Comparison of ENCODE assay signal across 17 cellular contexts in the genomic region with DNA sequence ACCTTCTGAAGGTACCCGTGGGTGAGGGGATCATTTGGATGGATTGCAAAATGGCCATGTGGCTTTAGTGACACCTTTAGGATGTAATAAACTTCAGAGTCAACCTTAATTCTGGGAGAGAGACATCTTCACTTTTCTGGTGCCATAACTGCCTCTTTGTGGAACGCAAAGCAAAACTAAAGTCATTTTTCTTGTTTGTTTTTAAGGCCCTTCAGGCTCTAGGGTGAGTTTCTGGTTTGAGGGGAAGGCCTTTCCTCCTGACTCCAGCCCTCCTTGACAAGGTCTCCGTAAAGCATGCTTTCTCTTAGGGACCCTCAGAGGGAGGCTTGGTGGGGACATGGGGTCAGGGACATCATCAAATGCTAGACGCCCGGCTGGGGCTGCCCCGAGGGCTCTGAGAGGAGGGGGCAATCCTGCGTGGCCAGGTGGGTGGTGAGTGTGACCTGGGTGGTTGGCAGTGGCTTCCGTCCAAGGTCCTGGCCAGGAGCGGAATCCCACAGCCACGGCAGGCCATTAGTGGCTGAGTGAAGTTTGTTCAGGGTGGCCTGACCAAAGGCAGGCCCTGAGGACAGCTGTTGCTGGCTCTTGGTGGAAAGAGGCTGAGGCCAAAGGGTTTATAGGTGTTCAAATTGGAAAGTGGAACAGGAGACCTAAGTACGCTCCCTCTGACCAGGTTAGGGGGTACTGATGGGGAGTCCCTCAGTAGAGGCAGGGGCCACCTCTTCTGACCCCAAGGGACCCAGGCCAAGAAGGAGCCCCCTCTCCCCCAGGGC.
DNase-seq lines count a peak whose midpoint lies in the region; TF ChIP-seq lines count a peak whose summit lies in the region.
"Had no signal": no experiment of that assay in that cellular context is flagged by ENCODE, and none has a peak within 500 bp of the region (broad histone marks: within the 10 kb centered on the region; RNA-seq: fewer than 3 reads in every experiment).

No MANE protein-coding gene starts in this region.

- TF ChIP-seq EP300 in Ishikawa (IDR thresholded peaks at IDR 0.05; ENCODE audit: borderline replicate concordance) (no peak), sigmoid colon (IDR thresholded peaks at IDR 0.05) (no peak)

- H3K27ac ChIP-seq in BLaER1 treated with 17β-estradiol and CSF1 and Interleukin-3, amounts not matched to agents 10 nM and 100 nM, result peak overlapping the region in 7 of 11 experiments; percentile 22 to 41 (median 29); a peak in 8 of 22 replicates
- peak overlapping the region in 2 of 4 donors; percentile 8 to 74 for H3K27ac ChIP-seq in sigmoid colon
- H3K27ac ChIP-seq: SK-N-MC, VCaP had no signal

- peaks cover 0 to 1% (median 0%) of the 10 kb centered on the region in 6 donors for H3K9me3 Mint-ChIP-seq in immature natural killer cell
- H3K9me3 Mint-ChIP-seq: activated naive CD4-positive, alpha-beta T cell treated with anti-CD3 and anti-CD28 coated beads, Interleukin-2, amount 50 U/mL, for 24 hours had no signal

- 0 out of 2 replicates have a peak, but pooled peaks have one; percentile 6 for TF ChIP-seq RAD21 in Ishikawa (IDR thresholded peaks at IDR 0.05; ENCODE audit: low read depth)

- H3K27me3 ChIP-seq in BLaER1 treated with 17β-estradiol and CSF1 and Interleukin-3, amounts not matched to agents 10 nM and 100 nM, result no peaks in the 10 kb centered on the region
- H3K27me3 ChIP-seq in sigmoid colon, result no peaks in the 10 kb centered on the region

- peak overlapping the region in 4 of 5 donors; percentile 17 to 67 (median 18) for H3K4me3 Mint-ChIP-seq in immature natural killer cell
- H3K4me3 Mint-ChIP-seq: activated naive CD4-positive, alpha-beta T cell treated with anti-CD3 and anti-CD28 coated beads, Interleukin-2, amount 50 U/mL, for 24 hours; CD4-positive, CD25-positive, alpha-beta regulatory T cell had no signal

- WGBS in sigmoid colon, 2 donors, result 86 to 92% methylated on average over 11 of the region's 11 CpGs

- H3K4me1 ChIP-seq in BLaER1 treated with 17β-estradiol and CSF1 and Interleukin-3, amounts not matched to agents 10 nM and 100 nM, result peaks cover 33 to 44% (median 38%) of the 10 kb centered on the region in 10 experiments
- peaks cover 0 to 19% (median 5%) of the 10 kb centered on the region in 4 donors for H3K4me1 ChIP-seq in sigmoid colon

- H3K4me1 Mint-ChIP-seq in immature natural killer cell, result peaks cover 23 to 36% of the 10 kb centered on the region in 2 donors

- peak overlapping the region in 1 of 11 experiments; percentile 9; a peak in 1 of 22 replicates for H3K9ac ChIP-seq in BLaER1 treated with 17β-estradiol and CSF1 and Interleukin-3, amounts not matched to agents 10 nM and 100 nM

- TF ChIP-seq CTCF in sigmoid colon (IDR thresholded peaks at IDR 0.05), result no peak

- peaks cover 16 to 28% (median 22%) of the 10 kb centered on the region in 11 experiments for H3K9me3 ChIP-seq in BLaER1 treated with 17β-estradiol and CSF1 and Interleukin-3, amounts not matched to agents 10 nM and 100 nM (replicated peaks in 1 of 11)
- peaks cover 0 to 5% (median 0%) of the 10 kb centered on the region in 4 donors for H3K9me3 ChIP-seq in sigmoid colon

- peak overlapping the region in 3 of 11 experiments; percentile 6 to 47 (median 44); a peak in 3 of 22 replicates for H3K4me2 ChIP-seq in BLaER1 treated with 17β-estradiol and CSF1 and Interleukin-3, amounts not matched to agents 10 nM and 100 nM

- H3K27ac Mint-ChIP-seq in immature natural killer cell, result peak overlapping the region in 5 of 6 donors; percentile 66 to 84 (median 77)
- H3K27ac Mint-ChIP-seq: activated naive CD4-positive, alpha-beta T cell treated with anti-CD3 and anti-CD28 coated beads, Interleukin-2, amount 50 U/mL, for 24 hours; CD4-positive, CD25-positive, alpha-beta regulatory T cell had no signal

- H3K27me3 Mint-ChIP-seq in immature natural killer cell (ENCODE audit: low read depth in 3 of 3), result peaks cover 2 to 13% (median 6%) of the 10 kb centered on the region in 3 donors
- H3K27me3 Mint-ChIP-seq: activated naive CD4-positive, alpha-beta T cell treated with anti-CD3 and anti-CD28 coated beads, Interleukin-2, amount 50 U/mL, for 24 hours had no signal

- intact Hi-C loops in sigmoid colon (cut with DNase I), result no loop called here

- no peaks in the 10 kb centered on the region for H4K20me1 ChIP-seq in BLaER1 treated with 17β-estradiol and CSF1 and Interleukin-3, amounts not matched to agents 10 nM and 100 nM

- H3K4me3 ChIP-seq in BLaER1 treated with 17β-estradiol and CSF1 and Interleukin-3, amounts not matched to agents 10 nM and 100 nM, result no peak overlapping the region
- H3K4me3 ChIP-seq in sigmoid colon, result no peak overlapping the region
- H3K4me3 ChIP-seq: SK-N-MC had no signal

- DNase-seq in immature natural killer cell (no peak), sigmoid colon (peak; percentile 50), OCI-M2 (lab: John Stamatoyannopoulos, UW; ENCODE audit: unreplicated experiment) (no peak), kidney glomerular epithelial cell (lab: John Stamatoyannopoulos, UW) (no peak)
- no peak for DNase-seq in stimulated activated CD4-positive, alpha-beta T cell treated with anti-CD3 and anti-CD28 coated beads, Interleukin-4, amount 100 ng/mL, for 1 hour
- DNase-seq: CD4-positive, CD25-positive, alpha-beta regulatory T cell; GF-D8; KG1; NCI-H1694; NCI-H82; stimulated activated CD4-positive, alpha-beta T cell treated with anti-CD3 and anti-CD28 coated beads, Interleukin-1b, Interleukin-23, amount 100 ng/mL, for 48 hours; stimulated activated naive CD4-positive, alpha-beta T cell treated with Interleukin-2 at 50 U/mL for 16 hours had no signal

- peaks cover 0 to 9% (median 0%) of the 10 kb centered on the region in 3 donors for H3K36me3 Mint-ChIP-seq in immature natural killer cell
- H3K36me3 Mint-ChIP-seq: activated naive CD4-positive, alpha-beta T cell treated with anti-CD3 and anti-CD28 coated beads, Interleukin-2, amount 50 U/mL, for 24 hours; CD4-positive, CD25-positive, alpha-beta regulatory T cell had no signal

- TF ChIP-seq POLR2A in sigmoid colon (IDR thresholded peaks at IDR 0.05), result no peak

- no peaks in the 10 kb centered on the region for H3K36me3 ChIP-seq in BLaER1 treated with 17β-estradiol and CSF1 and Interleukin-3, amounts not matched to agents 10 nM and 100 nM
- no peaks in the 10 kb centered on the region for H3K36me3 ChIP-seq in sigmoid colon

TF ChIP-seq in Ishikawa, 13 proteins besides CTCF, POLR2A, EP300 and RAD21:
- TF ChIP-seq, protein P1, sequence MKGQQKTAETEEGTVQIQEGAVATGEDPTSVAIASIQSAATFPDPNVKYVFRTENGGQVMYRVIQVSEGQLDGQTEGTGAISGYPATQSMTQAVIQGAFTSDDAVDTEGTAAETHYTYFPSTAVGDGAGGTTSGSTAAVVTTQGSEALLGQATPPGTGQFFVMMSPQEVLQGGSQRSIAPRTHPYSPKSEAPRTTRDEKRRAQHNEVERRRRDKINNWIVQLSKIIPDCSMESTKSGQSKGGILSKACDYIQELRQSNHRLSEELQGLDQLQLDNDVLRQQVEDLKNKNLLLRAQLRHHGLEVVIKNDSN (IDR thresholded peaks at IDR 0.05), result no peak
- TF ChIP-seq CEBPB (IDR thresholded peaks at IDR 0.05), result no peak
